1 cellular context compared by ENCODE assay signal in the genomic region with DNA sequence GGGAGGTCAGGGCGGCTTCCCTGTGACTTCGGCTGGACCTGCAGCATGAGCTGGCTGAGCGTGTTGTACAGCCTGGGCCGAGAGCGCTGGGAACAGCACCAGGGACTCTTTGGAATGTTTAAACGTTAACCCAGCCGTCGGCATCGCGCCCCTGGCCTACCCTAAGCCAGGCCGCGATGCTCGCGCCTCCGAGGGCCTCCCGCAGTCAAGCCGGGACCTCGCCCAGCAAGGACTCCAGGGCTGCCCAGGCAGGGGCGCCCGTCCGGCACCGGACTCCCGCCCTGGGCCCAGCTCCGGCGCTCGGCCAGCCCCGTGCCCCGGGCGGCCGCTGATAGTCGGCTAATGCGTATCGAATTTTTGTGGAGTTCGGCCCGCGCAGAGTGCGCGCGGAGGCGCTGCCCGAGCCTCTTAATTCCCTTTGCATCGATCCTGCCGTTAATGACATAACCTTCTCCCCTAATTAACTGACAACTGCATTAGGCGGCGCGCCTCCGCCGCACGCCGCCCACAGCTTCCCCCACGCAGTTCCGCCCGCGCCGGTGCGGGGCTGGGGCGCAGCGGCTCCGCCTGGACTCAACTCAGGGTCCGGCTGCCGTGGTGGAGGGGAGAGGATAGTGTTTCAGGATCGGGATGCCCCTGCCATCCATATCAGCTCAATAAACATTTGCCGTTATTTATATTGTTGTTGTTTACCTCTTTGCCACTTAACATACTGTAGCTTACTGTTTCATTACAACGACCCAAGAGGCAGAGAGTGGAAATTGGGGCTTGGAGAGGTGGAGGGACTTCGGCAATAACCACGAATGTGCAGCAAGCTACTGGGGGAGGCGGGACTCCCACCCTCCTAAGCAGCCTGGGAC.
A peak's percentile ranks its signal among the peaks of the same experiment; 100 is the strongest.
TF ChIP-seq lines count a peak whose summit lies in the region.

No MANE protein-coding gene starts in this region.

TF ChIP-seq in HepG2, 621 proteins besides CTCF, POLR2A, EP300 and RAD21 (continued from another document and continues in another):
- TF ChIP-seq, protein P1, sequence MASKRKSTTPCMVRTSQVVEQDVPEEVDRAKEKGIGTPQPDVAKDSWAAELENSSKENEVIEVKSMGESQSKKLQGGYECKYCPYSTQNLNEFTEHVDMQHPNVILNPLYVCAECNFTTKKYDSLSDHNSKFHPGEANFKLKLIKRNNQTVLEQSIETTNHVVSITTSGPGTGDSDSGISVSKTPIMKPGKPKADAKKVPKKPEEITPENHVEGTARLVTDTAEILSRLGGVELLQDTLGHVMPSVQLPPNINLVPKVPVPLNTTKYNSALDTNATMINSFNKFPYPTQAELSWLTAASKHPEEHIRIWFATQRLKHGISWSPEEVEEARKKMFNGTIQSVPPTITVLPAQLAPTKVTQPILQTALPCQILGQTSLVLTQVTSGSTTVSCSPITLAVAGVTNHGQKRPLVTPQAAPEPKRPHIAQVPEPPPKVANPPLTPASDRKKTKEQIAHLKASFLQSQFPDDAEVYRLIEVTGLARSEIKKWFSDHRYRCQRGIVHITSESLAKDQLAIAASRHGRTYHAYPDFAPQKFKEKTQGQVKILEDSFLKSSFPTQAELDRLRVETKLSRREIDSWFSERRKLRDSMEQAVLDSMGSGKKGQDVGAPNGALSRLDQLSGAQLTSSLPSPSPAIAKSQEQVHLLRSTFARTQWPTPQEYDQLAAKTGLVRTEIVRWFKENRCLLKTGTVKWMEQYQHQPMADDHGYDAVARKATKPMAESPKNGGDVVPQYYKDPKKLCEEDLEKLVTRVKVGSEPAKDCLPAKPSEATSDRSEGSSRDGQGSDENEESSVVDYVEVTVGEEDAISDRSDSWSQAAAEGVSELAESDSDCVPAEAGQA (IDR thresholded peaks at IDR 0.05; ENCODE audit: low read depth), result no peak
- TF ChIP-seq, protein P1 (CRISPR knock-in tag; IDR thresholded peaks at IDR 0.05; ENCODE audit: borderline replicate concordance), result no peak
- TF ChIP-seq ZNF205 (CRISPR knock-in tag; IDR thresholded peaks at IDR 0.05) (0 out of 2 replicates have a peak, but pooled peaks have one; percentile 30), ZNF33B (CRISPR knock-in tag; IDR thresholded peaks at IDR 0.05) (no peak), NFKB2 (CRISPR knock-in tag; IDR thresholded peaks at IDR 0.05; ENCODE audit: borderline replicate concordance) (peak; percentile 47; the same call in 1 of the 2 replicates), ZMYM4 (CRISPR knock-in tag; IDR thresholded peaks at IDR 0.05) (0 out of 2 replicates have a peak, but pooled peaks have one; percentile 18), ZNF546 (CRISPR knock-in tag; conservative IDR thresholded peaks at IDR 0.05) (0 out of 2 replicates have a peak, but pooled peaks have one; percentile 45), ZNF446 (CRISPR knock-in tag; IDR thresholded peaks at IDR 0.05) (0 out of 2 replicates have a peak, but pooled peaks have one; percentile 36), ZNF777 (CRISPR knock-in tag; IDR thresholded peaks at IDR 0.05) (0 out of 2 replicates have a peak, but pooled peaks have one; percentile 37), ZNF263 (CRISPR knock-in tag; IDR thresholded peaks at IDR 0.05) (0 out of 2 replicates have a peak, but pooled peaks have one; percentile 18), KDM5B (CRISPR knock-in tag; IDR thresholded peaks at IDR 0.05; ENCODE audit: borderline replicate concordance) (no peak), PITX1 (CRISPR knock-in tag; IDR thresholded peaks at IDR 0.05) (0 out of 2 replicates have a peak, but pooled peaks have one; percentile 55), STAG1 (CRISPR knock-in tag; IDR thresholded peaks at IDR 0.05) (peak; percentile 14; the same call in 1 of the 2 replicates), AGO1 (IDR thresholded peaks at IDR 0.05; ENCODE audit: low read depth, low read length, poor library complexity, severe bottlenecking) (no peak), KLF12 (CRISPR knock-in tag; IDR thresholded peaks at IDR 0.05; ENCODE audit: borderline replicate concordance) (peak; percentile 64; the same call in 1 of the 2 replicates), KMT2B (CRISPR knock-in tag; IDR thresholded peaks at IDR 0.05) (no peak), REL (CRISPR knock-in tag; conservative IDR thresholded peaks at IDR 0.05) (no peak), ZMYM2 (CRISPR knock-in tag; IDR thresholded peaks at IDR 0.05) (no peak)
- TF ChIP-seq, protein P2, sequence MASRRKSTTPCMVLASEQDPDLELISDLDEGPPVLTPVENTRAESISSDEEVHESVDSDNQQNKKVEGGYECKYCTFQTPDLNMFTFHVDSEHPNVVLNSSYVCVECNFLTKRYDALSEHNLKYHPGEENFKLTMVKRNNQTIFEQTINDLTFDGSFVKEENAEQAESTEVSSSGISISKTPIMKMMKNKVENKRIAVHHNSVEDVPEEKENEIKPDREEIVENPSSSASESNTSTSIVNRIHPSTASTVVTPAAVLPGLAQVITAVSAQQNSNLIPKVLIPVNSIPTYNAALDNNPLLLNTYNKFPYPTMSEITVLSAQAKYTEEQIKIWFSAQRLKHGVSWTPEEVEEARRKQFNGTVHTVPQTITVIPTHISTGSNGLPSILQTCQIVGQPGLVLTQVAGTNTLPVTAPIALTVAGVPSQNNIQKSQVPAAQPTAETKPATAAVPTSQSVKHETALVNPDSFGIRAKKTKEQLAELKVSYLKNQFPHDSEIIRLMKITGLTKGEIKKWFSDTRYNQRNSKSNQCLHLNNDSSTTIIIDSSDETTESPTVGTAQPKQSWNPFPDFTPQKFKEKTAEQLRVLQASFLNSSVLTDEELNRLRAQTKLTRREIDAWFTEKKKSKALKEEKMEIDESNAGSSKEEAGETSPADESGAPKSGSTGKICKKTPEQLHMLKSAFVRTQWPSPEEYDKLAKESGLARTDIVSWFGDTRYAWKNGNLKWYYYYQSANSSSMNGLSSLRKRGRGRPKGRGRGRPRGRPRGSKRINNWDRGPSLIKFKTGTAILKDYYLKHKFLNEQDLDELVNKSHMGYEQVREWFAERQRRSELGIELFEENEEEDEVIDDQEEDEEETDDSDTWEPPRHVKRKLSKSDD (CRISPR knock-in tag; IDR thresholded peaks at IDR 0.05; ENCODE audit: low read depth), result 0 out of 2 replicates have a peak, but pooled peaks have one; percentile 20
- TF ChIP-seq, protein P3, sequence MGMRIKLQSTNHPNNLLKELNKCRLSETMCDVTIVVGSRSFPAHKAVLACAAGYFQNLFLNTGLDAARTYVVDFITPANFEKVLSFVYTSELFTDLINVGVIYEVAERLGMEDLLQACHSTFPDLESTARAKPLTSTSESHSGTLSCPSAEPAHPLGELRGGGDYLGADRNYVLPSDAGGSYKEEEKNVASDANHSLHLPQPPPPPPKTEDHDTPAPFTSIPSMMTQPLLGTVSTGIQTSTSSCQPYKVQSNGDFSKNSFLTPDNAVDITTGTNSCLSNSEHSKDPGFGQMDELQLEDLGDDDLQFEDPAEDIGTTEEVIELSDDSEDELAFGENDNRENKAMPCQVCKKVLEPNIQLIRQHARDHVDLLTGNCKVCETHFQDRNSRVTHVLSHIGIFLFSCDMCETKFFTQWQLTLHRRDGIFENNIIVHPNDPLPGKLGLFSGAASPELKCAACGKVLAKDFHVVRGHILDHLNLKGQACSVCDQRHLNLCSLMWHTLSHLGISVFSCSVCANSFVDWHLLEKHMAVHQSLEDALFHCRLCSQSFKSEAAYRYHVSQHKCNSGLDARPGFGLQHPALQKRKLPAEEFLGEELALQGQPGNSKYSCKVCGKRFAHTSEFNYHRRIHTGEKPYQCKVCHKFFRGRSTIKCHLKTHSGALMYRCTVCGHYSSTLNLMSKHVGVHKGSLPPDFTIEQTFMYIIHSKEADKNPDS (CRISPR knock-in tag; IDR thresholded peaks at IDR 0.05), result no peak
- TF ChIP-seq, protein P4, sequence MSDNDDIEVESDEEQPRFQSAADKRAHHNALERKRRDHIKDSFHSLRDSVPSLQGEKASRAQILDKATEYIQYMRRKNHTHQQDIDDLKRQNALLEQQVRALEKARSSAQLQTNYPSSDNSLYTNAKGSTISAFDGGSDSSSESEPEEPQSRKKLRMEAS (IDR thresholded peaks at IDR 0.05), result peak; percentile 54; the same call in 1 of the 2 replicates
- TF ChIP-seq, protein P5, sequence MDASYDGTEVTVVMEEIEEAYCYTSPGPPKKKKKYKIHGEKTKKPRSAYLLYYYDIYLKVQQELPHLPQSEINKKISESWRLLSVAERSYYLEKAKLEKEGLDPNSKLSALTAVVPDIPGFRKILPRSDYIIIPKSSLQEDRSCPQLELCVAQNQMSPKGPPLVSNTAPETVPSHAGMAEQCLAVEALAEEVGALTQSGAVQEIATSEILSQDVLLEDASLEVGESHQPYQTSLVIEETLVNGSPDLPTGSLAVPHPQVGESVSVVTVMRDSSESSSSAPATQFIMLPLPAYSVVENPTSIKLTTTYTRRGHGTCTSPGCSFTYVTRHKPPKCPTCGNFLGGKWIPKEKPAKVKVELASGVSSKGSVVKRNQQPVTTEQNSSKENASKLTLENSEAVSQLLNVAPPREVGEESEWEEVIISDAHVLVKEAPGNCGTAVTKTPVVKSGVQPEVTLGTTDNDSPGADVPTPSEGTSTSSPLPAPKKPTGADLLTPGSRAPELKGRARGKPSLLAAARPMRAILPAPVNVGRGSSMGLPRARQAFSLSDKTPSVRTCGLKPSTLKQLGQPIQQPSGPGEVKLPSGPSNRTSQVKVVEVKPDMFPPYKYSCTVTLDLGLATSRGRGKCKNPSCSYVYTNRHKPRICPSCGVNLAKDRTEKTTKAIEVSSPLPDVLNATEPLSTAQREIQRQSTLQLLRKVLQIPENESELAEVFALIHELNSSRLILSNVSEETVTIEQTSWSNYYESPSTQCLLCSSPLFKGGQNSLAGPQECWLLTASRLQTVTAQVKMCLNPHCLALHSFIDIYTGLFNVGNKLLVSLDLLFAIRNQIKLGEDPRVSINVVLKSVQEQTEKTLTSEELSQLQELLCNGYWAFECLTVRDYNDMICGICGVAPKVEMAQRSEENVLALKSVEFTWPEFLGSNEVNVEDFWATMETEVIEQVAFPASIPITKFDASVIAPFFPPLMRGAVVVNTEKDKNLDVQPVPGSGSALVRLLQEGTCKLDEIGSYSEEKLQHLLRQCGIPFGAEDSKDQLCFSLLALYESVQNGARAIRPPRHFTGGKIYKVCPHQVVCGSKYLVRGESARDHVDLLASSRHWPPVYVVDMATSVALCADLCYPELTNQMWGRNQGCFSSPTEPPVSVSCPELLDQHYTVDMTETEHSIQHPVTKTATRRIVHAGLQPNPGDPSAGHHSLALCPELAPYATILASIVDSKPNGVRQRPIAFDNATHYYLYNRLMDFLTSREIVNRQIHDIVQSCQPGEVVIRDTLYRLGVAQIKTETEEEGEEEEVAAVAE (CRISPR knock-in tag; IDR thresholded peaks at IDR 0.05; ENCODE audit: borderline replicate concordance), result no peak
- TF ChIP-seq, protein P6, sequence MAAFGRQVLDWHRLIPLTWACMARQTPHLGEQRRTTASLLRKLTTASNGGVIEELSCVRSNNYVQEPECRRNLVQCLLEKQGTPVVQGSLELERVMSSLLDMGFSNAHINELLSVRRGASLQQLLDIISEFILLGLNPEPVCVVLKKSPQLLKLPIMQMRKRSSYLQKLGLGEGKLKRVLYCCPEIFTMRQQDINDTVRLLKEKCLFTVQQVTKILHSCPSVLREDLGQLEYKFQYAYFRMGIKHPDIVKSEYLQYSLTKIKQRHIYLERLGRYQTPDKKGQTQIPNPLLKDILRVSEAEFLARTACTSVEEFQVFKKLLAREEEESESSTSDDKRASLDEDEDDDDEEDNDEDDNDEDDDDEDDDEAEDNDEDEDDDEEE (CRISPR knock-in tag; IDR thresholded peaks at IDR 0.05), result peak; percentile 71; the same call in 1 of the 2 replicates
- TF ChIP-seq, protein P7, sequence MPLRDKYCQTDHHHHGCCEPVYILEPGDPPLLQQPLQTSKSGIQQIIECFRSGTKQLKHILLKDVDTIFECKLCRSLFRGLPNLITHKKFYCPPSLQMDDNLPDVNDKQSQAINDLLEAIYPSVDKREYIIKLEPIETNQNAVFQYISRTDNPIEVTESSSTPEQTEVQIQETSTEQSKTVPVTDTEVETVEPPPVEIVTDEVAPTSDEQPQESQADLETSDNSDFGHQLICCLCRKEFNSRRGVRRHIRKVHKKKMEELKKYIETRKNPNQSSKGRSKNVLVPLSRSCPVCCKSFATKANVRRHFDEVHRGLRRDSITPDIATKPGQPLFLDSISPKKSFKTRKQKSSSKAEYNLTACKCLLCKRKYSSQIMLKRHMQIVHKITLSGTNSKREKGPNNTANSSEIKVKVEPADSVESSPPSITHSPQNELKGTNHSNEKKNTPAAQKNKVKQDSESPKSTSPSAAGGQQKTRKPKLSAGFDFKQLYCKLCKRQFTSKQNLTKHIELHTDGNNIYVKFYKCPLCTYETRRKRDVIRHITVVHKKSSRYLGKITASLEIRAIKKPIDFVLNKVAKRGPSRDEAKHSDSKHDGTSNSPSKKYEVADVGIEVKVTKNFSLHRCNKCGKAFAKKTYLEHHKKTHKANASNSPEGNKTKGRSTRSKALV (CRISPR knock-in tag; IDR thresholded peaks at IDR 0.05), result 0 out of 2 replicates have a peak, but pooled peaks have one; percentile 60
- TF ChIP-seq, protein P8, sequence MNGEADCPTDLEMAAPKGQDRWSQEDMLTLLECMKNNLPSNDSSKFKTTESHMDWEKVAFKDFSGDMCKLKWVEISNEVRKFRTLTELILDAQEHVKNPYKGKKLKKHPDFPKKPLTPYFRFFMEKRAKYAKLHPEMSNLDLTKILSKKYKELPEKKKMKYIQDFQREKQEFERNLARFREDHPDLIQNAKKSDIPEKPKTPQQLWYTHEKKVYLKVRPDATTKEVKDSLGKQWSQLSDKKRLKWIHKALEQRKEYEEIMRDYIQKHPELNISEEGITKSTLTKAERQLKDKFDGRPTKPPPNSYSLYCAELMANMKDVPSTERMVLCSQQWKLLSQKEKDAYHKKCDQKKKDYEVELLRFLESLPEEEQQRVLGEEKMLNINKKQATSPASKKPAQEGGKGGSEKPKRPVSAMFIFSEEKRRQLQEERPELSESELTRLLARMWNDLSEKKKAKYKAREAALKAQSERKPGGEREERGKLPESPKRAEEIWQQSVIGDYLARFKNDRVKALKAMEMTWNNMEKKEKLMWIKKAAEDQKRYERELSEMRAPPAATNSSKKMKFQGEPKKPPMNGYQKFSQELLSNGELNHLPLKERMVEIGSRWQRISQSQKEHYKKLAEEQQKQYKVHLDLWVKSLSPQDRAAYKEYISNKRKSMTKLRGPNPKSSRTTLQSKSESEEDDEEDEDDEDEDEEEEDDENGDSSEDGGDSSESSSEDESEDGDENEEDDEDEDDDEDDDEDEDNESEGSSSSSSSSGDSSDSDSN (CRISPR knock-in tag; IDR thresholded peaks at IDR 0.05), result peak; percentile 75
- TF ChIP-seq, protein P9, sequence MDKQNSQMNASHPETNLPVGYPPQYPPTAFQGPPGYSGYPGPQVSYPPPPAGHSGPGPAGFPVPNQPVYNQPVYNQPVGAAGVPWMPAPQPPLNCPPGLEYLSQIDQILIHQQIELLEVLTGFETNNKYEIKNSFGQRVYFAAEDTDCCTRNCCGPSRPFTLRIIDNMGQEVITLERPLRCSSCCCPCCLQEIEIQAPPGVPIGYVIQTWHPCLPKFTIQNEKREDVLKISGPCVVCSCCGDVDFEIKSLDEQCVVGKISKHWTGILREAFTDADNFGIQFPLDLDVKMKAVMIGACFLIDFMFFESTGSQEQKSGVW (CRISPR knock-in tag; IDR thresholded peaks at IDR 0.05; ENCODE audit: borderline replicate concordance), result no peak
